In genomic region chr6:16540804-16541752, GRCh38 we compare ENCODE assay signal across 9 cellular contexts.
A peak's percentile ranks its signal among the peaks of the same experiment; 100 is the strongest.
DNase-seq lines count a peak whose midpoint lies in the region; ATAC-seq and TF ChIP-seq lines count a peak whose summit lies in the region.
"Had no signal": no experiment of that assay in that cellular context is flagged by ENCODE, and none has a peak within 500 bp of the region (broad histone marks: within the 10 kb centered on the region; RNA-seq: fewer than 3 reads in every experiment).

No MANE protein-coding gene starts in this region.

- peaks cover 0 to 2% of the 10 kb centered on the region in 2 donors for H3K36me3 ChIP-seq in lung (ENCODE audit: control insufficient read depth in 2 of 2, insufficient read depth in 2 of 2, low read length in 2 of 2)
- no peaks in the 10 kb centered on the region for H3K36me3 ChIP-seq in MG63

- no peak for TF ChIP-seq CTCF in lung (IDR thresholded peaks at IDR 0.05; ENCODE audit: control extremely low read depth, extremely low read depth)

- H3K4me3 ChIP-seq in lung (no peak overlapping the region), MG63 (no peak overlapping the region)

- DNase-seq in ELR (ENCODE audit: low read depth) = peak; percentile 14
- peak; percentile 14 for DNase-seq in OCI-M1 (lab: John Stamatoyannopoulos, UW)
- no peak for DNase-seq in lung (ENCODE audit: low spot score)
- no peak for DNase-seq in NCI-H2171 treated with DMSO at 0.1 percent for 48 hours (lab: John Stamatoyannopoulos, UW)
- no peak for DNase-seq in MG63
- DNase-seq: DMS153 had no signal

- peak overlapping the region; percentile 33 to 55 for H3K27ac ChIP-seq in lung (ENCODE audit: low read depth in 1 of 2, low read length in 1 of 2)

- peaks cover 7 to 19% of the 10 kb centered on the region in 2 donors for H3K4me1 ChIP-seq in lung (ENCODE audit: control insufficient read depth in 2 of 2, insufficient read depth in 2 of 2, low read length in 2 of 2)

- no peaks in the 10 kb centered on the region for H3K27me3 ChIP-seq in lung (ENCODE audit: control insufficient read depth, insufficient read depth)
- no peaks in the 10 kb centered on the region for H3K27me3 ChIP-seq in MG63

- ATAC-seq in GM21423 (IDR thresholded peaks at IDR 0.05; ENCODE audit: unreplicated experiment) (peak; percentile 64), lung (ENCODE audit: insufficient read depth, low FRiP score) (no peak), GM19324 (IDR thresholded peaks at IDR 0.05; ENCODE audit: low FRiP score, unreplicated experiment) (no peak), HG03135 (IDR thresholded peaks at IDR 0.05; ENCODE audit: unreplicated experiment) (no peak)

- H3K9me3 ChIP-seq in lung (ENCODE audit: control insufficient read depth in 2 of 2, insufficient read depth in 1 of 2, low read length in 1 of 2) (no peaks in the 10 kb centered on the region), MG63 (no peaks in the 10 kb centered on the region)

- WGBS in lung, 2 donors = 78 to 88% methylated on average over 14 of the region's 14 CpGs

Comparison
In these comparisons a context has a peak if more than half of its experiments do, and no peak if none do; other contexts are left out.
1. DNase-seq: peak in ELR (single experiment) and OCI-M1 (single experiment); none in lung (single experiment), NCI-H2171 treated with DMSO at 0.1 percent for 48 hours (single experiment) and MG63 (single experiment).